4 cellular contexts compared by ENCODE assay signal in genomic region chr5:775592-775959, GRCh38. TPM values are rescaled to one million over a fixed set of nuclear protein-coding genes. Genes with fewer than 3 reads are reported as not detected.
"Had no signal": no experiment of that assay in that cellular context is flagged by ENCODE, and none has a peak within 500 bp of the region (broad histone marks: within the 10 kb centered on the region; RNA-seq: fewer than 3 reads in every experiment).

No MANE protein-coding gene starts in this region.

RNA-seq across cellular contexts. Expression of gene ZDHHC11B, which starts 9.0 kb away (rescaled TPM):
- total RNA-seq: foreskin keratinocyte; smooth muscle cell; T-helper 1 cell treated with Interleukin-12 subunit alpha and Interleukin-12 subunit beta and Interleukin-4 antibody, amounts not matched to agents 30 ng/mL and 1 ng/mL, for 36 hours had no signal
- polyA plus RNA-seq: foreskin keratinocyte; naive thymus-derived CD8-positive, alpha-beta T cell; smooth muscle cell had no signal
